Comparison of ENCODE assay signal across 2 cellular contexts in the genomic region with DNA sequence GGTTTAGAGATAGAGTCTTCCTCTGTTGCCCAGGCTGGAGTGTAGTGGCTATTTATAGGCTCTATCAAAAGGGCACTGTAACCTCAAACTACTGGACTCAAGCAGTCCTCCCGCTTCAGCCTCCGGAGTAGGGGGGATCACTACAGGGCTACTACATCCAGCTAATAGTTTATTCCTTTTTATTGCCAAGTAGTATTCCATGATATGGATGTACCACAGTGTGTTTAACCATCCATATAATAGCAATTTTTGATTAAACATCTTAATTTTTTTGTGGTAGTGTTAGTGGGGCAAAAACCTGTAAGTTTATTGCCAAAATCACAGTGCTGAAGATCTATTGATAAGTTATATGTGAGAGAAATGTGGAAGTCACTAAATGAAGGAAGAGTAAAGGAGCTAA.
TF ChIP-seq lines count a peak whose summit lies in the region.

No MANE protein-coding gene starts in this region.

TF ChIP-seq in HEK293, 187 proteins besides CTCF, POLR2A, EP300 and RAD21:
- TF ChIP-seq ZNF146 (tag by site-specific recombination; IDR thresholded peaks at IDR 0.05) (peak; percentile 75), YY2 (tag by site-specific recombination; IDR thresholded peaks at IDR 0.05) (no peak), KLF7 (tag by site-specific recombination; IDR thresholded peaks at IDR 0.05; ENCODE audit: borderline replicate concordance) (no peak), ZNF311 (tag by site-specific recombination; IDR thresholded peaks at IDR 0.05; ENCODE audit: borderline replicate concordance) (no peak), ZNF521 (tag by site-specific recombination; IDR thresholded peaks at IDR 0.05) (no peak)

TF ChIP-seq in GM23338, 12 proteins besides CTCF, POLR2A, EP300 and RAD21:
- TF ChIP-seq, protein P1, sequence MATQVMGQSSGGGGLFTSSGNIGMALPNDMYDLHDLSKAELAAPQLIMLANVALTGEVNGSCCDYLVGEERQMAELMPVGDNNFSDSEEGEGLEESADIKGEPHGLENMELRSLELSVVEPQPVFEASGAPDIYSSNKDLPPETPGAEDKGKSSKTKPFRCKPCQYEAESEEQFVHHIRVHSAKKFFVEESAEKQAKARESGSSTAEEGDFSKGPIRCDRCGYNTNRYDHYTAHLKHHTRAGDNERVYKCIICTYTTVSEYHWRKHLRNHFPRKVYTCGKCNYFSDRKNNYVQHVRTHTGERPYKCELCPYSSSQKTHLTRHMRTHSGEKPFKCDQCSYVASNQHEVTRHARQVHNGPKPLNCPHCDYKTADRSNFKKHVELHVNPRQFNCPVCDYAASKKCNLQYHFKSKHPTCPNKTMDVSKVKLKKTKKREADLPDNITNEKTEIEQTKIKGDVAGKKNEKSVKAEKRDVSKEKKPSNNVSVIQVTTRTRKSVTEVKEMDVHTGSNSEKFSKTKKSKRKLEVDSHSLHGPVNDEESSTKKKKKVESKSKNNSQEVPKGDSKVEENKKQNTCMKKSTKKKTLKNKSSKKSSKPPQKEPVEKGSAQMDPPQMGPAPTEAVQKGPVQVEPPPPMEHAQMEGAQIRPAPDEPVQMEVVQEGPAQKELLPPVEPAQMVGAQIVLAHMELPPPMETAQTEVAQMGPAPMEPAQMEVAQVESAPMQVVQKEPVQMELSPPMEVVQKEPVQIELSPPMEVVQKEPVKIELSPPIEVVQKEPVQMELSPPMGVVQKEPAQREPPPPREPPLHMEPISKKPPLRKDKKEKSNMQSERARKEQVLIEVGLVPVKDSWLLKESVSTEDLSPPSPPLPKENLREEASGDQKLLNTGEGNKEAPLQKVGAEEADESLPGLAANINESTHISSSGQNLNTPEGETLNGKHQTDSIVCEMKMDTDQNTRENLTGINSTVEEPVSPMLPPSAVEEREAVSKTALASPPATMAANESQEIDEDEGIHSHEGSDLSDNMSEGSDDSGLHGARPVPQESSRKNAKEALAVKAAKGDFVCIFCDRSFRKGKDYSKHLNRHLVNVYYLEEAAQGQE (IDR thresholded peaks at IDR 0.05; ENCODE audit: unreplicated experiment) = no peak
- no peak for TF ChIP-seq CREB1 (CRISPR knock-in tag; IDR thresholded peaks at IDR 0.05; ENCODE audit: low read depth)
- TF ChIP-seq EZH2phosphoT487 (IDR thresholded peaks at IDR 0.05; ENCODE audit: unreplicated experiment) = no peak
- no peak for TF ChIP-seq EZH2 (IDR thresholded peaks at IDR 0.05; ENCODE audit: low read depth, unreplicated experiment)
- TF ChIP-seq STAT1 (IDR thresholded peaks at IDR 0.05; ENCODE audit: unreplicated experiment) = no peak
- TF ChIP-seq, protein P2, sequence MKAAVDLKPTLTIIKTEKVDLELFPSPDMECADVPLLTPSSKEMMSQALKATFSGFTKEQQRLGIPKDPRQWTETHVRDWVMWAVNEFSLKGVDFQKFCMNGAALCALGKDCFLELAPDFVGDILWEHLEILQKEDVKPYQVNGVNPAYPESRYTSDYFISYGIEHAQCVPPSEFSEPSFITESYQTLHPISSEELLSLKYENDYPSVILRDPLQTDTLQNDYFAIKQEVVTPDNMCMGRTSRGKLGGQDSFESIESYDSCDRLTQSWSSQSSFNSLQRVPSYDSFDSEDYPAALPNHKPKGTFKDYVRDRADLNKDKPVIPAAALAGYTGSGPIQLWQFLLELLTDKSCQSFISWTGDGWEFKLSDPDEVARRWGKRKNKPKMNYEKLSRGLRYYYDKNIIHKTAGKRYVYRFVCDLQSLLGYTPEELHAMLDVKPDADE (IDR thresholded peaks at IDR 0.05) = no peak
- no peak for TF ChIP-seq POLR2AphosphoS5 (IDR thresholded peaks at IDR 0.05; ENCODE audit: low read depth)
- TF ChIP-seq, protein P3, sequence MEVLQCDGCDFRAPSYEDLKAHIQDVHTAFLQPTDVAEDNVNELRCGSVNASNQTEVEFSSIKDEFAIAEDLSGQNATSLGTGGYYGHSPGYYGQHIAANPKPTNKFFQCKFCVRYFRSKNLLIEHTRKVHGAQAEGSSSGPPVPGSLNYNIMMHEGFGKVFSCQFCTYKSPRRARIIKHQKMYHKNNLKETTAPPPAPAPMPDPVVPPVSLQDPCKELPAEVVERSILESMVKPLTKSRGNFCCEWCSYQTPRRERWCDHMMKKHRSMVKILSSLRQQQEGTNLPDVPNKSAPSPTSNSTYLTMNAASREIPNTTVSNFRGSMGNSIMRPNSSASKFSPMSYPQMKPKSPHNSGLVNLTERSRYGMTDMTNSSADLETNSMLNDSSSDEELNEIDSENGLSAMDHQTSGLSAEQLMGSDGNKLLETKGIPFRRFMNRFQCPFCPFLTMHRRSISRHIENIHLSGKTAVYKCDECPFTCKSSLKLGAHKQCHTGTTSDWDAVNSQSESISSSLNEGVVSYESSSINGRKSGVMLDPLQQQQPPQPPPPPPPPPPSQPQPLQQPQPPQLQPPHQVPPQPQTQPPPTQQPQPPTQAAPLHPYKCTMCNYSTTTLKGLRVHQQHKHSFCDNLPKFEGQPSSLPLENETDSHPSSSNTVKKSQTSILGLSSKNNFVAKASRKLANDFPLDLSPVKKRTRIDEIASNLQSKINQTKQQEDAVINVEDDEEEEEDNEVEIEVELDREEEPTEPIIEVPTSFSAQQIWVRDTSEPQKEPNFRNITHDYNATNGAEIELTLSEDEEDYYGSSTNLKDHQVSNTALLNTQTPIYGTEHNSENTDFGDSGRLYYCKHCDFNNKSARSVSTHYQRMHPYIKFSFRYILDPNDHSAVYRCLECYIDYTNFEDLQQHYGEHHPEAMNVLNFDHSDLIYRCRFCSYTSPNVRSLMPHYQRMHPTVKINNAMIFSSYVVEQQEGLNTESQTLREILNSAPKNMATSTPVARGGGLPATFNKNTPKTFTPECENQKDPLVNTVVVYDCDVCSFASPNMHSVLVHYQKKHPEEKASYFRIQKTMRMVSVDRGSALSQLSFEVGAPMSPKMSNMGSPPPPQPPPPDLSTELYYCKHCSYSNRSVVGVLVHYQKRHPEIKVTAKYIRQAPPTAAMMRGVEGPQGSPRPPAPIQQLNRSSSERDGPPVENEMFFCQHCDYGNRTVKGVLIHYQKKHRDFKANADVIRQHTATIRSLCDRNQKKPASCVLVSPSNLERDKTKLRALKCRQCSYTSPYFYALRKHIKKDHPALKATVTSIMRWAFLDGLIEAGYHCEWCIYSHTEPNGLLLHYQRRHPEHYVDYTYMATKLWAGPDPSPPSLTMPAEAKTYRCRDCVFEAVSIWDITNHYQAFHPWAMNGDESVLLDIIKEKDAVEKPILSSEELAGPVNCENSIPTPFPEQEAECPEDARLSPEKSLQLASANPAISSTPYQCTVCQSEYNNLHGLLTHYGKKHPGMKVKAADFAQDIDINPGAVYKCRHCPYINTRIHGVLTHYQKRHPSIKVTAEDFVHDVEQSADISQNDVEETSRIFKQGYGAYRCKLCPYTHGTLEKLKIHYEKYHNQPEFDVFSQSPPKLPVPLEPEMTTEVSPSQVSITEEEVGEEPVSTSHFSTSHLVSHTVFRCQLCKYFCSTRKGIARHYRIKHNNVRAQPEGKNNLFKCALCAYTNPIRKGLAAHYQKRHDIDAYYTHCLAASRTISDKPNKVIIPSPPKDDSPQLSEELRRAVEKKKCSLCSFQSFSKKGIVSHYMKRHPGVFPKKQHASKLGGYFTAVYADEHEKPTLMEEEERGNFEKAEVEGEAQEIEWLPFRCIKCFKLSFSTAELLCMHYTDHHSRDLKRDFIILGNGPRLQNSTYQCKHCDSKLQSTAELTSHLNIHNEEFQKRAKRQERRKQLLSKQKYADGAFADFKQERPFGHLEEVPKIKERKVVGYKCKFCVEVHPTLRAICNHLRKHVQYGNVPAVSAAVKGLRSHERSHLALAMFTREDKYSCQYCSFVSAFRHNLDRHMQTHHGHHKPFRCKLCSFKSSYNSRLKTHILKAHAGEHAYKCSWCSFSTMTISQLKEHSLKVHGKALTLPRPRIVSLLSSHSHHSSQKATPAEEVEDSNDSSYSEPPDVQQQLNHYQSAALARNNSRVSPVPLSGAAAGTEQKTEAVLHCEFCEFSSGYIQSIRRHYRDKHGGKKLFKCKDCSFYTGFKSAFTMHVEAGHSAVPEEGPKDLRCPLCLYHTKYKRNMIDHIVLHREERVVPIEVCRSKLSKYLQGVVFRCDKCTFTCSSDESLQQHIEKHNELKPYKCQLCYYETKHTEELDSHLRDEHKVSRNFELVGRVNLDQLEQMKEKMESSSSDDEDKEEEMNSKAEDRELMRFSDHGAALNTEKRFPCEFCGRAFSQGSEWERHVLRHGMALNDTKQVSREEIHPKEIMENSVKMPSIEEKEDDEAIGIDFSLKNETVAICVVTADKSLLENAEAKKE (CRISPR knock-in tag; IDR thresholded peaks at IDR 0.05) = no peak
- TF ChIP-seq NANOG (IDR thresholded peaks at IDR 0.05; ENCODE audit: borderline replicate concordance) = no peak
- no peak for TF ChIP-seq JUNB (IDR thresholded peaks at IDR 0.05; ENCODE audit: unreplicated experiment)
- no peak for TF ChIP-seq ZNF114 (CRISPR knock-in tag; IDR thresholded peaks at IDR 0.05)
- TF ChIP-seq ZNF331 (CRISPR knock-in tag; IDR thresholded peaks at IDR 0.05; ENCODE audit: low read depth) = no peak
